ENCODE assay signal across 12 cellular contexts in genomic region chr3:188854395-188855149, GRCh38.
DNase-seq lines count a peak whose midpoint lies in the region; ATAC-seq and TF ChIP-seq lines count a peak whose summit lies in the region.
"Had no signal": no experiment of that assay in that cellular context is flagged by ENCODE, and none has a peak within 500 bp of the region (broad histone marks: within the 10 kb centered on the region; RNA-seq: fewer than 3 reads in every experiment).

No MANE protein-coding gene starts in this region.

- ATAC-seq in HG03025 (IDR thresholded peaks at IDR 0.05; ENCODE audit: low FRiP score, unreplicated experiment) = no peak

- DNase-seq in GM23248 = peak; percentile 85
- peak; percentile 81 for DNase-seq in mammary epithelial cell
- DNase-seq in right atrium auricular region (ENCODE audit: low spot score) = no peak
- DNase-seq in NCI-H748 (lab: John Stamatoyannopoulos, UW; ENCODE audit: unreplicated experiment) = no peak
- no peak for DNase-seq in NCI-H146 treated with DMSO at 0.1 percent for 48 hours (lab: John Stamatoyannopoulos, UW; ENCODE audit: unreplicated experiment)
- DNase-seq in NCI-H446 treated with DMSO at 0.1 percent for 48 hours (lab: John Stamatoyannopoulos, UW) = no peak
- DNase-seq: activated CD4-positive, alpha-beta T cell treated with anti-CD3 and anti-CD28 coated beads, Interleukin-2, amount 50 U/mL, for 48 hours; CD4-positive, alpha-beta memory T cell; NCI-H2171 had no signal

- dilution Hi-C loops in mammary epithelial cell (cut with HindIII; ENCODE audit: low sequenced_read_pairs) = no loop called here

- H3K36me3 ChIP-seq in GM23248 (ENCODE audit: low read depth) (no peaks in the 10 kb centered on the region), mammary epithelial cell (ENCODE audit: insufficient read depth, low read length) (no peaks in the 10 kb centered on the region), right atrium auricular region (no peaks in the 10 kb centered on the region)

- in situ Hi-C loops in GM23248 (cut with MboI) (no loop called here), mammary epithelial cell (cut with MboI; ENCODE audit: low sequenced_read_pairs in 2 of 2) (no loop called here)

- H4K20me1 ChIP-seq in GM23248 (ENCODE audit: insufficient read depth) = no peaks in the 10 kb centered on the region
- H4K20me1 ChIP-seq in mammary epithelial cell (ENCODE audit: insufficient read depth, low read length) = no peaks in the 10 kb centered on the region

- H3K9ac ChIP-seq in GM23248 (peak overlapping the region; percentile 47), mammary epithelial cell (ENCODE audit: insufficient read depth, low read length) (peak overlapping the region; percentile 51)

- TSS peak; percentile 94 for BruUV-seq in mammary epithelial cell (replicated peaks; lab: Mats Ljungman, UMichigan)

- CTCF ChIA-PET in mammary epithelial cell (lab: Charles Lee; ENCODE audit: low non-redundant PET) = no interaction called here

- H3K79me2 ChIP-seq in GM23248 (ENCODE audit: insufficient read depth) = peaks cover 24% of the 10 kb centered on the region; the same call in 1 of the 2 replicates
- H3K79me2 ChIP-seq in mammary epithelial cell (ENCODE audit: insufficient read depth, low read length) = no peaks in the 10 kb centered on the region

- no peaks in the 10 kb centered on the region for H3K27me3 ChIP-seq in GM23248 (replicated peaks; ENCODE audit: insufficient read depth)
- H3K27me3 ChIP-seq in mammary epithelial cell (ENCODE audit: insufficient read depth, low read length) = no peaks in the 10 kb centered on the region
- H3K27me3 ChIP-seq in right atrium auricular region = no peaks in the 10 kb centered on the region
- H3K27me3 ChIP-seq: SJSA1 had no signal

- H3K9me2 ChIP-seq in GM23248 (ENCODE audit: insufficient read depth) = no peaks in the 10 kb centered on the region

- TF ChIP-seq CTCF in mammary epithelial cell (conservative IDR thresholded peaks at IDR 0.05 in 1 of 2, IDR thresholded peaks at IDR 0.05 in 1 of 2; ENCODE audit: extremely low read depth in 1 of 2, insufficient read depth in 1 of 2, low read depth in 1 of 2, low read length in 2 of 2) (no peak), right atrium auricular region (IDR thresholded peaks at IDR 0.05) (no peak)

- H3K4me2 ChIP-seq in GM23248 (ENCODE audit: unreplicated experiment) (peak overlapping the region; percentile 53), mammary epithelial cell (ENCODE audit: insufficient read depth, low read depth, low read length) (peak overlapping the region; percentile 60)

- 0 out of 2 replicates have a peak overlapping the region, but pooled peaks have one; percentile 2 for H2AFZ ChIP-seq in GM23248
- H2AFZ ChIP-seq in mammary epithelial cell (ENCODE audit: low read depth, low read length) = peak overlapping the region; percentile 46

- peaks cover 49% of the 10 kb centered on the region for H3F3A ChIP-seq in GM23248 (ENCODE audit: insufficient read depth)

- no peaks in the 10 kb centered on the region for H3K9me3 ChIP-seq in GM23248 (ENCODE audit: low read depth)
- H3K9me3 ChIP-seq in mammary epithelial cell (replicated peaks; ENCODE audit: insufficient read depth, low read length) = no peaks in the 10 kb centered on the region
- H3K9me3 ChIP-seq in right atrium auricular region = no peaks in the 10 kb centered on the region
- H3K9me3 ChIP-seq: SJSA1 had no signal

- intact Hi-C loops in mammary epithelial cell (cut with micrococcal nuclease) = loop anchor here (1.0 to 5.0 kb wide), 4 partner anchors 21 to 98 kb away; no protein-coding TSS in a partner anchor

- peak overlapping the region; percentile 81 for H3K27ac ChIP-seq in GM23248
- H3K27ac ChIP-seq in mammary epithelial cell (ENCODE audit: insufficient read depth, low read depth, low read length) = peak overlapping the region; percentile 85
- peak overlapping the region; percentile 8 to 73 for H3K27ac ChIP-seq in right atrium auricular region
- peak overlapping the region in 19 of 21 experiments; percentile 18 to 84 (median 57) for H3K27ac ChIP-seq in skin epidermis

- H3K4me1 ChIP-seq in GM23248 (ENCODE audit: insufficient read depth) (peaks cover 35% of the 10 kb centered on the region), mammary epithelial cell (ENCODE audit: insufficient read depth, low read length) (peaks cover 26% of the 10 kb centered on the region), right atrium auricular region (peaks cover 0 to 28% of the 10 kb centered on the region in 2 donors)

- WGBS in GM23248 (ENCODE audit: low coverage in 1 of 2, low lambda C conversion rate in 2 of 2, missing lambda C conversion rate in 2 of 2), 2 experiments = 8 to 11% methylated on average over 3 of the region's 3 CpGs
- 10% methylated on average over 2 of the region's 3 CpGs for WGBS in mammary epithelial cell (ENCODE audit: low coverage, missing lambda C conversion rate)

- H3K4me3 ChIP-seq in GM23248 (0 out of 2 replicates have a peak overlapping the region, but pooled peaks have one; percentile 27), mammary epithelial cell (replicated peaks in 1 of 3; ENCODE audit: insufficient read depth in 1 of 3, low read depth in 2 of 3, low read length in 3 of 3) (no peak overlapping the region), right atrium auricular region (no peak overlapping the region), skin epidermis (no peak overlapping the region)
- H3K4me3 ChIP-seq: SJSA1 had no signal

Comparison
In these comparisons a context has a peak if more than half of its experiments do, and no peak if none do; other contexts are left out.
1. DNase-seq: peak in GM23248 (single experiment) and mammary epithelial cell (single experiment); none in right atrium auricular region (single experiment), NCI-H748 (single experiment), NCI-H146 treated with DMSO at 0.1 percent for 48 hours (single experiment) and NCI-H446 treated with DMSO at 0.1 percent for 48 hours (single experiment).
2. Peak in every context shown above with its lines, with median percentiles within 50 percentile points of each other: H3K27ac ChIP-seq.